Comparison of ENCODE assay signal across 10 cellular contexts in the genomic region with DNA sequence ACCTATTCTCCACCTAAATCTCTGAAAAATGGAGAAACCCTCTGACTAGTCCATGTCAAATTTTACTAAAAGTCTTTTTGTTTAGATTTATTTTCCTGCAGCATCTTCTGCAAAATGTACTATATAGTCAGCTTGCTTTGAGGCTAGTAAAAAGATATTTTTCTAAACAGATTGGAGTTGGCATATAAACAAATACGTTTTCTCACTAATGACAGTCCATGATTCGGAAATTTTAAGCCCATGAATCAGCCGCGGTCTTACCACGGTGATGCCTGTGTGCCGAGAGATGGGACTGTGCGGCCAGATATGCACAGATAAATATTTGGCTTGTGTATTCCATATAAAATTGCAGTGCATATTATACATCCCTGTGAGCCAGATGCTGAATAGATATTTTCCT. TPM values are rescaled to one million over a fixed set of nuclear protein-coding genes. Genes with fewer than 3 reads are reported as not detected.
DNase-seq lines count a peak whose midpoint lies in the region; ATAC-seq and TF ChIP-seq lines count a peak whose summit lies in the region.
"Had no signal": no experiment of that assay in that cellular context is flagged by ENCODE, and none has a peak within 500 bp of the region (broad histone marks: within the 10 kb centered on the region; RNA-seq: fewer than 3 reads in every experiment).

No MANE protein-coding gene starts in this region.

- WGBS in testis, 2 donors: 12 to 22% methylated on average over 7 of the region's 7 CpGs

- H3K36me3 Mint-ChIP-seq in activated CD4-positive, alpha-beta T cell treated with anti-CD3 and anti-CD28 coated beads, Interleukin-2, amount 10 ng/mL, durations not matched to agents 7 days and 5 days (ENCODE audit: low read depth): no peaks in the 10 kb centered on the region
- H3K36me3 Mint-ChIP-seq: stimulated activated effector memory CD8-positive, alpha-beta T cell treated with anti-CD3 and anti-CD28 coated beads, Interleukin-12 subunit alpha, Interleukin-12 subunit beta, amount 100 ng/mL, for 72 hours had no signal

- CTCF ChIA-PET in activated CD4-positive, alpha-beta T cell treated with anti-CD3 and anti-CD28 coated beads, Interleukin-2, amount 10 ng/mL, durations not matched to agents 7 days and 5 days (lab: Charles Lee): interaction anchor here (0.6 kb wide), 1 partner anchor 835 kb away, joined by 3 read pairs; no protein-coding TSS in a partner anchor

- peaks cover 61% of the 10 kb centered on the region for H3K27me3 Mint-ChIP-seq in activated CD4-positive, alpha-beta T cell treated with anti-CD3 and anti-CD28 coated beads, Interleukin-2, amount 10 ng/mL, durations not matched to agents 7 days and 5 days

- TF ChIP-seq CTCF in testis (IDR thresholded peaks at IDR 0.05): no peak

- H3K4me1 ChIP-seq in testis: no peaks in the 10 kb centered on the region

- H3K9me3 ChIP-seq in testis: no peaks in the 10 kb centered on the region

- POLR2A ChIA-PET in activated CD4-positive, alpha-beta T cell treated with anti-CD3 and anti-CD28 coated beads, Interleukin-2, amount 10 ng/mL, durations not matched to agents 7 days and 5 days (lab: Charles Lee): no interaction called here

- no peak for ATAC-seq in GM21529 (IDR thresholded peaks at IDR 0.05; ENCODE audit: unreplicated experiment)
- no peak for ATAC-seq in GM21786 (IDR thresholded peaks at IDR 0.05; ENCODE audit: unreplicated experiment)
- ATAC-seq: stimulated activated effector memory CD8-positive, alpha-beta T cell treated with anti-CD3 and anti-CD28 coated beads, Interleukin-12 subunit alpha, Interleukin-12 subunit beta, amount 100 ng/mL, for 72 hours had no signal

- no peak for TF ChIP-seq POLR2A in testis (IDR thresholded peaks at IDR 0.05)

- no peaks in the 10 kb centered on the region for H3K27me3 ChIP-seq in testis

- no peaks in the 10 kb centered on the region for H3K9me3 Mint-ChIP-seq in activated CD4-positive, alpha-beta T cell treated with anti-CD3 and anti-CD28 coated beads, Interleukin-2, amount 10 ng/mL, durations not matched to agents 7 days and 5 days
- H3K9me3 Mint-ChIP-seq: stimulated activated effector memory CD8-positive, alpha-beta T cell treated with anti-CD3 and anti-CD28 coated beads, Interleukin-12 subunit alpha, Interleukin-12 subunit beta, amount 100 ng/mL, for 72 hours had no signal

- DNase-seq in activated CD4-positive, alpha-beta T cell treated with anti-CD3 and anti-CD28 coated beads, Interleukin-2, amount 10 ng/mL, durations not matched to agents 7 days and 5 days: no peak
- DNase-seq in activated CD4-positive, alpha-beta T cell treated with anti-CD3 and anti-CD28 coated beads, Interleukin-2, amount 50 U/mL, for 4 hours: no peak
- DNase-seq in SW480 (ENCODE audit: low spot score) (peak; percentile 22), glomerular visceral epithelial cell (ENCODE audit: extremely low spot score) (peak; percentile 51), testis (no peak)
- DNase-seq in activated CD4-positive, alpha-beta T cell treated with anti-CD3 and anti-CD28 coated beads, Interleukin-2, amount 50 U/mL, for 1 hour: no peak

- no peak overlapping the region for H3K4me3 Mint-ChIP-seq in activated CD4-positive, alpha-beta T cell treated with anti-CD3 and anti-CD28 coated beads, Interleukin-2, amount 10 ng/mL, durations not matched to agents 7 days and 5 days

- peak overlapping the region in 1 of 2 donors; percentile 97 for H3K27ac ChIP-seq in testis

- H3K27ac Mint-ChIP-seq in activated CD4-positive, alpha-beta T cell treated with anti-CD3 and anti-CD28 coated beads, Interleukin-2, amount 10 ng/mL, durations not matched to agents 7 days and 5 days: peak overlapping the region; percentile 13
- H3K27ac Mint-ChIP-seq: CD14-positive monocyte; stimulated activated effector memory CD8-positive, alpha-beta T cell treated with anti-CD3 and anti-CD28 coated beads, Interleukin-12 subunit alpha, Interleukin-12 subunit beta, amount 100 ng/mL, for 72 hours had no signal

- intact Hi-C loops in testis (cut with DNase I; ENCODE audit: low total_unique reads): no loop called here

- peaks cover 24% of the 10 kb centered on the region for H3K4me1 Mint-ChIP-seq in activated CD4-positive, alpha-beta T cell treated with anti-CD3 and anti-CD28 coated beads, Interleukin-2, amount 10 ng/mL, durations not matched to agents 7 days and 5 days

- H3K36me3 ChIP-seq in testis (ENCODE audit: low read depth, missing control alignments): no peaks in the 10 kb centered on the region

- peak overlapping the region; percentile 64 to 76 for H3K4me3 ChIP-seq in testis

RNA-seq across cellular contexts. Expression of gene FOXC1, which starts 3.2 kb away (rescaled TPM):
- total RNA-seq in activated CD4-positive, alpha-beta T cell treated with anti-CD3 and anti-CD28 coated beads, Interleukin-2, amount 10 ng/mL, durations not matched to agents 7 days and 5 days: not detected
- total RNA-seq in testis: 10 to 100 TPM in 1 of 2 donors, 1 to 10 TPM in 1; 9.4 to 10.6 TPM
- 4.7 TPM for polyA plus RNA-seq in testis (ENCODE audit: insufficient read depth, low read depth, low replicate concordance)
- polyA plus RNA-seq: CD14-positive monocyte had no signal

Comparison
In these comparisons a context has a peak if more than half of its experiments do, and no peak if none do; other contexts are left out.
1. DNase-seq: peak in SW480 (single experiment) and glomerular visceral epithelial cell (single experiment); none in activated CD4-positive, alpha-beta T cell treated with anti-CD3 and anti-CD28 coated beads, Interleukin-2, amount 10 ng/mL, durations not matched to agents 7 days and 5 days (single experiment), activated CD4-positive, alpha-beta T cell treated with anti-CD3 and anti-CD28 coated beads, Interleukin-2, amount 50 U/mL, for 4 hours (0 of 2), testis (single experiment) and activated CD4-positive, alpha-beta T cell treated with anti-CD3 and anti-CD28 coated beads, Interleukin-2, amount 50 U/mL, for 1 hour (single experiment).
2. RNA of gene FOXC1, which starts 3.2 kb away (total RNA-seq): 9.4 to 10.6 TPM in testis; not detected in activated CD4-positive, alpha-beta T cell treated with anti-CD3 and anti-CD28 coated beads, Interleukin-2, amount 10 ng/mL, durations not matched to agents 7 days and 5 days; every median in the first group is over 10 times any median in the second.